In the genomic region with DNA sequence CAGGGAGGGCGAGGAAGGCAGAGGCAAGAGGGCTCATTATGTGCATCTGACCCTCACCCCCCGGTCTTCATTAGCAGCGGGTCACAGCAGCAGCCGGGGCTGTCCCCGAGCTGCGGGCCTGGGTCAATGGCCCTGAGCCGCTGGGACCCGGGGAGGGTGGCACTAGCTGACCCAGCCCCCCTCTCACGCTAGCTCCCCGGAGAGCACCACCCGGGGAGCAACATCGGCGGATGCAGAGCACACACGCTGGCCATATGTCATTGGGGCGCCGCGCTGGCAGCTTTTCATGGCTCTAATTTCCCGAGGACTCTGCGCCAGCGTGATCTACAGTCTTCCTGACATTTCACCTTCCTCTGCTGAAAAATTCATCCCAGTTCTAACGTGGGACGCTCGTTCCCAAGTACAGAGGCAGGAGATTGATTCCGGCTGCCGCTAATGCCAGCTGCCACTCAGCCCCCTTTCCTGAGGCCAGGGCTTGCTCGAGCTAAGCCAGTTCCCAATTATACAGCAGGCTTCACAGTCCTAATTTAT, we compare ENCODE assay signal across 15 cellular contexts.
DNase-seq lines count a peak whose midpoint lies in the region; ATAC-seq and TF ChIP-seq lines count a peak whose summit lies in the region.
"Had no signal": no experiment of that assay in that cellular context is flagged by ENCODE, and none has a peak within 500 bp of the region (broad histone marks: within the 10 kb centered on the region; RNA-seq: fewer than 3 reads in every experiment).

No MANE protein-coding gene starts in this region.

- H3K36me3 ChIP-seq in SK-N-SH (replicated peaks in 1 of 2; ENCODE audit: control insufficient read depth in 1 of 2, insufficient read depth in 2 of 2, low read length in 1 of 2): peaks cover 0 to 17% of the 10 kb centered on the region in 2 experiments
- H3K36me3 ChIP-seq in right lobe of liver: no peaks in the 10 kb centered on the region
- H3K36me3 ChIP-seq in SJCRH30: 0 out of 2 replicates have a peak, but pooled peaks cover 3% of the 10 kb centered on the region
- H3K36me3 ChIP-seq: adrenal gland, HAP-1 had no signal

- peak overlapping the region in 1 of 2 experiments; percentile 94; a peak in 2 of 4 replicates for H3K27ac ChIP-seq in SK-N-SH (ENCODE audit: low read depth in 2 of 2, low read length in 1 of 2)
- no peak overlapping the region for H3K27ac ChIP-seq in right lobe of liver
- no peak overlapping the region for H3K27ac ChIP-seq in SJCRH30
- H3K27ac ChIP-seq: left lung had no signal

- H3K9me3 ChIP-seq in SK-N-SH (no peaks in the 10 kb centered on the region), right lobe of liver (no peaks in the 10 kb centered on the region), SJCRH30 (replicated peaks) (no peaks in the 10 kb centered on the region)
- H3K9me3 ChIP-seq: adrenal gland, HAP-1, left lung had no signal

- peak in 1 of 2 experiments; percentile 64; a peak in 2 of 4 replicates for TF ChIP-seq EP300 in SK-N-SH (IDR thresholded peaks at IDR 0.05; ENCODE audit: borderline replicate concordance in 1 of 2, low read depth in 1 of 2, low read length in 1 of 2)

- POLR2A ChIA-PET in SK-N-SH (lab: Yijun Ruan, JAX): interaction anchor here (1.0 to 2.0 kb wide), 7 partner anchors 10 to 213 kb away, joined by 3 to 13 read pairs (median 4); partner anchors contain the start of genes EIPR1 and TRAPPC12

- intact Hi-C loops in activated naive CD4-positive, alpha-beta T cell treated with anti-CD3 and anti-CD28 coated beads for 36 hours (cut with micrococcal nuclease): no loop called here
- intact Hi-C loops in right lobe of liver (cut with DNase I): no loop called here

- TF ChIP-seq POLR2A in right lobe of liver (IDR thresholded peaks at IDR 0.05) (no peak), erythroblast (IDR thresholded peaks at IDR 0.05; ENCODE audit: low read length) (no peak)

- H3K36me3 Mint-ChIP-seq in activated naive CD4-positive, alpha-beta T cell treated with anti-CD3 and anti-CD28 coated beads, Interleukin-2, amount 50 U/mL, for 72 hours: peaks cover 7 to 23% of the 10 kb centered on the region in 2 donors
- H3K36me3 Mint-ChIP-seq in activated naive CD4-positive, alpha-beta T cell treated with anti-CD3 and anti-CD28 coated beads for 36 hours (ENCODE audit: low read depth): peaks cover 2% of the 10 kb centered on the region
- H3K36me3 Mint-ChIP-seq in stimulated activated memory B cell treated with anti-CD40 and anti-IgM and Interleukin-4, amounts not matched to agents 10 μg/mL and 1 μg/mL and 100 μg/mL, for 72 hours: peaks cover 43% of the 10 kb centered on the region

- no peaks in the 10 kb centered on the region for H3K27me3 ChIP-seq in SK-N-SH (ENCODE audit: insufficient read depth)
- H3K27me3 ChIP-seq in right lobe of liver: no peaks in the 10 kb centered on the region
- no peaks in the 10 kb centered on the region for H3K27me3 ChIP-seq in SJCRH30
- H3K27me3 ChIP-seq: adrenal gland, left lung had no signal

- no peaks in the 10 kb centered on the region for H3K27me3 Mint-ChIP-seq in activated naive CD4-positive, alpha-beta T cell treated with anti-CD3 and anti-CD28 coated beads for 36 hours (ENCODE audit: low read depth)
- no peaks in the 10 kb centered on the region for H3K27me3 Mint-ChIP-seq in stimulated activated memory B cell treated with anti-CD40 and anti-IgM and Interleukin-4, amounts not matched to agents 10 μg/mL and 1 μg/mL and 100 μg/mL, for 72 hours

- no peak for DNase-seq in activated naive CD4-positive, alpha-beta T cell treated with anti-CD3 and anti-CD28 coated beads, Interleukin-2, amount 50 U/mL, for 72 hours (ENCODE audit: low spot score in 2 of 2)
- DNase-seq in activated naive CD4-positive, alpha-beta T cell treated with anti-CD3 and anti-CD28 coated beads for 36 hours: no peak
- DNase-seq in SK-N-SH (peak; percentile 91), right lobe of liver (no peak), erythroblast (lab: John Stamatoyannopoulos, UW) (no peak), SJCRH30 (no peak)
- DNase-seq: activated T-cell treated with anti-CD3 and anti-CD28 coated beads, Interleukin-2, amount 50 U/mL, for 4 hours; adrenal gland; central memory CD4-positive, alpha-beta T cell; NCI-H1930; NCI-H774 had no signal

- CTCF ChIA-PET in activated naive CD4-positive, alpha-beta T cell treated with anti-CD3 and anti-CD28 coated beads for 36 hours (lab: Charles Lee): interaction anchor here (0.6 kb wide), 1 partner anchor 117 kb away, joined by 4 read pairs; no protein-coding TSS in a partner anchor
- CTCF ChIA-PET in SK-N-SH (lab: Yijun Ruan, JAX): interaction anchor here (0.6 to 2.1 kb wide), 11 partner anchors 9 to 844 kb away, joined by 3 to 15 read pairs (median 4); partner anchors contain the start of gene TRAPPC12

- no peak for TF ChIP-seq RAD21 in SK-N-SH (IDR thresholded peaks at IDR 0.05; ENCODE audit: low read length)

- H3K9ac ChIP-seq in SK-N-SH: no peak overlapping the region

- TF ChIP-seq CTCF in SK-N-SH (IDR thresholded peaks at IDR 0.05) (no peak), right lobe of liver (IDR thresholded peaks at IDR 0.05) (no peak)

- H3K27ac Mint-ChIP-seq in activated naive CD4-positive, alpha-beta T cell treated with anti-CD3 and anti-CD28 coated beads, Interleukin-2, amount 50 U/mL, for 72 hours: peak overlapping the region; percentile 27 to 92
- H3K27ac Mint-ChIP-seq in activated naive CD4-positive, alpha-beta T cell treated with anti-CD3 and anti-CD28 coated beads for 36 hours: no peak overlapping the region
- no peak overlapping the region for H3K27ac Mint-ChIP-seq in stimulated activated memory B cell treated with anti-CD40 and anti-IgM and Interleukin-4, amounts not matched to agents 10 μg/mL and 1 μg/mL and 100 μg/mL, for 72 hours

- H3K4me1 ChIP-seq in SK-N-SH (ENCODE audit: control insufficient read depth in 1 of 2, insufficient read depth in 2 of 2, low read depth in 1 of 2, low read length in 1 of 2) (peaks cover 0 to 24% of the 10 kb centered on the region in 2 experiments; a peak in 2 of 4 replicates), right lobe of liver (no peaks in the 10 kb centered on the region), SJCRH30 (0 out of 2 replicates have a peak, but pooled peaks cover 4% of the 10 kb centered on the region)
- H3K4me1 ChIP-seq: HAP-1, left lung had no signal

- no peak for ATAC-seq in activated naive CD4-positive, alpha-beta T cell treated with anti-CD3 and anti-CD28 coated beads, Interleukin-2, amount 50 U/mL, for 72 hours
- ATAC-seq in right lobe of liver (peak in 3 of 4 donors; percentile 23 to 52 (median 46)), GM21723 (IDR thresholded peaks at IDR 0.05; ENCODE audit: unreplicated experiment) (no peak)
- peak; percentile 39 for ATAC-seq in stimulated activated memory B cell treated with anti-CD40 and anti-IgM and Interleukin-4, amounts not matched to agents 10 μg/mL and 1 μg/mL and 100 μg/mL, for 72 hours
- ATAC-seq: activated T-cell treated with anti-CD3 and anti-CD28 coated beads, Interleukin-2, amount 50 U/mL, for 4 hours; left lung had no signal

- peaks cover 26% of the 10 kb centered on the region for H3K79me2 ChIP-seq in SK-N-SH (ENCODE audit: insufficient read depth)

- peaks cover 6% of the 10 kb centered on the region for H3K4me1 Mint-ChIP-seq in activated naive CD4-positive, alpha-beta T cell treated with anti-CD3 and anti-CD28 coated beads for 36 hours (ENCODE audit: low read depth)
- peaks cover 15% of the 10 kb centered on the region for H3K4me1 Mint-ChIP-seq in stimulated activated memory B cell treated with anti-CD40 and anti-IgM and Interleukin-4, amounts not matched to agents 10 μg/mL and 1 μg/mL and 100 μg/mL, for 72 hours

- H3F3A ChIP-seq in SK-N-SH (replicated peaks; ENCODE audit: insufficient read depth): no peaks in the 10 kb centered on the region

- H3K9me3 Mint-ChIP-seq in activated naive CD4-positive, alpha-beta T cell treated with anti-CD3 and anti-CD28 coated beads, Interleukin-2, amount 50 U/mL, for 72 hours: no peaks in the 10 kb centered on the region
- H3K9me3 Mint-ChIP-seq in activated naive CD4-positive, alpha-beta T cell treated with anti-CD3 and anti-CD28 coated beads for 36 hours: no peaks in the 10 kb centered on the region
- no peaks in the 10 kb centered on the region for H3K9me3 Mint-ChIP-seq in stimulated activated memory B cell treated with anti-CD40 and anti-IgM and Interleukin-4, amounts not matched to agents 10 μg/mL and 1 μg/mL and 100 μg/mL, for 72 hours
- H3K9me3 Mint-ChIP-seq: activated T-cell treated with anti-CD3 and anti-CD28 coated beads, Interleukin-2, amount 50 U/mL, for 4 hours had no signal

- no peak overlapping the region for H3K4me3 Mint-ChIP-seq in activated naive CD4-positive, alpha-beta T cell treated with anti-CD3 and anti-CD28 coated beads for 36 hours
- H3K4me3 Mint-ChIP-seq in stimulated activated memory B cell treated with anti-CD40 and anti-IgM and Interleukin-4, amounts not matched to agents 10 μg/mL and 1 μg/mL and 100 μg/mL, for 72 hours: no peak overlapping the region
- H3K4me3 Mint-ChIP-seq: activated T-cell treated with anti-CD3 and anti-CD28 coated beads, Interleukin-2, amount 50 U/mL, for 4 hours had no signal

- H3K4me3 ChIP-seq in SK-N-SH (ENCODE audit: low read depth in 2 of 2, low read length in 1 of 2): no peak overlapping the region; a peak in 1 of 4 replicates
- H3K4me3 ChIP-seq in right lobe of liver: no peak overlapping the region
- H3K4me3 ChIP-seq in SJCRH30: no peak overlapping the region
- H3K4me3 ChIP-seq: adrenal gland, HAP-1, left lung had no signal

- no peak overlapping the region for H3K4me2 ChIP-seq in SK-N-SH

- 62% methylated on average over 26 of the region's 26 CpGs for WGBS in SK-N-SH (ENCODE audit: low lambda C conversion rate)
- 90% methylated on average over 10 of the region's 26 CpGs for WGBS in right lobe of liver (ENCODE audit: insufficient coverage, low coverage, low lambda C conversion rate, missing lambda C conversion rate)

- no peak overlapping the region for H2AFZ ChIP-seq in SK-N-SH (ENCODE audit: low read depth)

- peaks cover 13% of the 10 kb centered on the region; the same call in 1 of the 2 replicates for H4K20me1 ChIP-seq in SK-N-SH (ENCODE audit: insufficient read depth)

- H3K9me2 ChIP-seq in SK-N-SH: no peaks in the 10 kb centered on the region

TF ChIP-seq in SK-N-SH, 30 proteins besides CTCF, POLR2A, EP300 and RAD21:
- TF ChIP-seq RCOR1 (IDR thresholded peaks at IDR 0.05; ENCODE audit: low read length) (peak; percentile 52; the same call in 1 of the 2 replicates), FOXJ3 (CRISPR knock-in tag; IDR thresholded peaks at IDR 0.05) (no peak), CHD2 (IDR thresholded peaks at IDR 0.05; ENCODE audit: low read length, partially characterized antibody) (peak; percentile 41), MXI1 (IDR thresholded peaks at IDR 0.05; ENCODE audit: low read depth, low read length) (peak; percentile 69; the same call in 1 of the 2 replicates)
TF ChIP-seq in SK-N-SH: peak in this region for 3.

Comparison
In these comparisons a context has a peak if more than half of its experiments do, and no peak if none do; other contexts are left out.
1. H3K27ac Mint-ChIP-seq: peak in activated naive CD4-positive, alpha-beta T cell treated with anti-CD3 and anti-CD28 coated beads, Interleukin-2, amount 50 U/mL, for 72 hours (2 of 2); none in activated naive CD4-positive, alpha-beta T cell treated with anti-CD3 and anti-CD28 coated beads for 36 hours (single experiment) and stimulated activated memory B cell treated with anti-CD40 and anti-IgM and Interleukin-4, amounts not matched to agents 10 μg/mL and 1 μg/mL and 100 μg/mL, for 72 hours (single experiment).
2. ATAC-seq: peak in right lobe of liver (3 of 4) and stimulated activated memory B cell treated with anti-CD40 and anti-IgM and Interleukin-4, amounts not matched to agents 10 μg/mL and 1 μg/mL and 100 μg/mL, for 72 hours (single experiment); none in activated naive CD4-positive, alpha-beta T cell treated with anti-CD3 and anti-CD28 coated beads, Interleukin-2, amount 50 U/mL, for 72 hours (0 of 2) and GM21723 (single experiment).